1 cellular context compared by ENCODE assay signal in genomic region chr3:176870451-176870850, GRCh38.
TF ChIP-seq lines count a peak whose summit lies in the region.

No MANE protein-coding gene starts in this region.

TF ChIP-seq in SK-N-SH treated with all-trans-retinoic acid at 6 μM for 48 hours, 23 proteins besides CTCF, POLR2A, EP300 and RAD21 (continued from another document):
- TF ChIP-seq PATZ1 (CRISPR knock-in tag; IDR thresholded peaks at IDR 0.05; ENCODE audit: borderline replicate concordance) (no peak), ZNF8 (CRISPR knock-in tag; IDR thresholded peaks at IDR 0.05) (no peak), ISL1 (CRISPR knock-in tag; IDR thresholded peaks at IDR 0.05) (no peak), ESRRG (CRISPR knock-in tag; IDR thresholded peaks at IDR 0.05) (no peak), RARB (CRISPR knock-in tag; IDR thresholded peaks at IDR 0.05) (no peak), ZNF70 (CRISPR knock-in tag; IDR thresholded peaks at IDR 0.05) (no peak), SNAI2 (CRISPR knock-in tag; IDR thresholded peaks at IDR 0.05) (no peak), ZFP30 (CRISPR knock-in tag; IDR thresholded peaks at IDR 0.05) (no peak), ZC3H10 (CRISPR knock-in tag; IDR thresholded peaks at IDR 0.05) (no peak), CSDC2 (CRISPR knock-in tag; IDR thresholded peaks at IDR 0.05) (no peak), ARNTL (CRISPR knock-in tag; IDR thresholded peaks at IDR 0.05; ENCODE audit: borderline replicate concordance, low read depth) (no peak), GLIS3 (CRISPR knock-in tag; IDR thresholded peaks at IDR 0.05) (no peak), ZFP3 (CRISPR knock-in tag; IDR thresholded peaks at IDR 0.05) (no peak)
